Comparison of ENCODE assay signal across 8 cellular contexts in genomic region chr13:48236528-48237353, GRCh38. TPM values are rescaled to one million over a fixed set of nuclear protein-coding genes. Genes with fewer than 3 reads are reported as not detected.
DNase-seq lines count a peak whose midpoint lies in the region; ATAC-seq and TF ChIP-seq lines count a peak whose summit lies in the region.

No MANE protein-coding gene starts in this region.

- DNase-seq in CD4-positive, CD25-positive, alpha-beta regulatory T cell = no peak
- no peak for DNase-seq in epithelial cell of proximal tubule (ENCODE audit: low read depth)
- no peak for DNase-seq in neural progenitor cell (ENCODE audit: low spot score)
- no peak for DNase-seq in amniotic stem cell (lab: John Stamatoyannopoulos, UW)
- DNase-seq in cortex of kidney (lab: John Stamatoyannopoulos, UW) = no peak
- DNase-seq in activated CD4-positive, alpha-beta memory T cell treated with anti-CD3 and anti-CD28 coated beads for 36 hours = no peak
- no peak for DNase-seq in WERI-Rb-1

- H3K4me1 ChIP-seq in CD4-positive, CD25-positive, alpha-beta regulatory T cell (ENCODE audit: control insufficient read depth, insufficient read depth, low read length, poor library complexity, severe bottlenecking) = peaks cover 78% of the 10 kb centered on the region
- H3K4me1 ChIP-seq in OCI-LY1 (ENCODE audit: insufficient read depth, low read length, severe bottlenecking) (peaks cover 50% of the 10 kb centered on the region), neural progenitor cell (peaks cover 35% of the 10 kb centered on the region)

- H2AFZ ChIP-seq in OCI-LY1 (ENCODE audit: low read length) (no peak overlapping the region), neural progenitor cell (replicated peaks) (no peak overlapping the region)

- H3K4me2 ChIP-seq in OCI-LY1 (ENCODE audit: low read length) = peak overlapping the region; percentile 99
- peak overlapping the region; percentile 87 for H3K4me2 ChIP-seq in neural progenitor cell

- peaks cover 30% of the 10 kb centered on the region for H3K36me3 ChIP-seq in CD4-positive, CD25-positive, alpha-beta regulatory T cell (ENCODE audit: control insufficient read depth, insufficient read depth, low read length)
- H3K36me3 ChIP-seq in OCI-LY1 (ENCODE audit: insufficient read depth, low read length) (peaks cover 7% of the 10 kb centered on the region; the same call in 1 of the 2 replicates), neural progenitor cell (no peaks in the 10 kb centered on the region), WERI-Rb-1 (no peaks in the 10 kb centered on the region)

- no peaks in the 10 kb centered on the region for H3K9me3 ChIP-seq in CD4-positive, CD25-positive, alpha-beta regulatory T cell (ENCODE audit: control insufficient read depth in 2 of 2, low read length in 2 of 2)
- H3K9me3 ChIP-seq in OCI-LY1 (ENCODE audit: low read length) (no peaks in the 10 kb centered on the region), neural progenitor cell (ENCODE audit: low read depth) (no peaks in the 10 kb centered on the region), WERI-Rb-1 (ENCODE audit: severe bottlenecking) (no peaks in the 10 kb centered on the region)

- peaks cover 35% of the 10 kb centered on the region for H3K36me3 Mint-ChIP-seq in CD4-positive, CD25-positive, alpha-beta regulatory T cell
- peaks cover 2% of the 10 kb centered on the region for H3K36me3 Mint-ChIP-seq in neural progenitor cell
- peaks cover 2% of the 10 kb centered on the region for H3K36me3 Mint-ChIP-seq in activated CD4-positive, alpha-beta memory T cell treated with anti-CD3 and anti-CD28 coated beads for 36 hours

- no peaks in the 10 kb centered on the region for H4K20me1 ChIP-seq in OCI-LY1 (ENCODE audit: insufficient read depth, low read length)
- peaks cover 27% of the 10 kb centered on the region for H4K20me1 ChIP-seq in neural progenitor cell (ENCODE audit: low read depth)

- peak overlapping the region; percentile 99 for H3K4me3 ChIP-seq in CD4-positive, CD25-positive, alpha-beta regulatory T cell (ENCODE audit: low read depth, low read length)
- peak overlapping the region; percentile 16 for H3K4me3 ChIP-seq in OCI-LY1 (ENCODE audit: low read depth, low read length, poor library complexity, severe bottlenecking)
- peak overlapping the region; percentile 94 for H3K4me3 ChIP-seq in epithelial cell of proximal tubule (ENCODE audit: low read depth, low read length)
- H3K4me3 ChIP-seq in neural progenitor cell = peak overlapping the region; percentile 100
- no peak overlapping the region for H3K4me3 ChIP-seq in WERI-Rb-1 (ENCODE audit: low read depth, low read length)

- H3K4me3 Mint-ChIP-seq in CD4-positive, CD25-positive, alpha-beta regulatory T cell = peak overlapping the region; percentile 92 to 100 (median 98)
- H3K4me3 Mint-ChIP-seq in neural progenitor cell = peak overlapping the region; percentile 14
- H3K4me3 Mint-ChIP-seq in activated CD4-positive, alpha-beta memory T cell treated with anti-CD3 and anti-CD28 coated beads for 36 hours = no peak overlapping the region

- peaks cover 51% of the 10 kb centered on the region for H3K79me2 ChIP-seq in OCI-LY1 (ENCODE audit: insufficient read depth, low read length)
- peaks cover 85% of the 10 kb centered on the region for H3K79me2 ChIP-seq in neural progenitor cell (ENCODE audit: low read depth)

- ATAC-seq in CD4-positive, CD25-positive, alpha-beta regulatory T cell (ENCODE audit: low read depth in 2 of 2) = no peak

- H3K27ac ChIP-seq in CD4-positive, CD25-positive, alpha-beta regulatory T cell (ENCODE audit: insufficient read depth, low read length, poor library complexity, severe bottlenecking) = peak overlapping the region; percentile 92
- H3K27ac ChIP-seq in OCI-LY1 (ENCODE audit: low read depth, low read length, poor library complexity, severe bottlenecking) (peak overlapping the region; percentile 67), neural progenitor cell (no peak overlapping the region), WERI-Rb-1 (no peak overlapping the region)

- peaks cover 24 to 74% (median 63%) of the 10 kb centered on the region in 4 donors for H3K4me1 Mint-ChIP-seq in CD4-positive, CD25-positive, alpha-beta regulatory T cell
- peaks cover 32% of the 10 kb centered on the region for H3K4me1 Mint-ChIP-seq in neural progenitor cell
- H3K4me1 Mint-ChIP-seq in activated CD4-positive, alpha-beta memory T cell treated with anti-CD3 and anti-CD28 coated beads for 36 hours (ENCODE audit: low read depth) = peaks cover 65% of the 10 kb centered on the region

- H3K9me2 ChIP-seq in OCI-LY1 (ENCODE audit: low read depth, low read length) = no peaks in the 10 kb centered on the region

- intact Hi-C loops in activated CD4-positive, alpha-beta memory T cell treated with anti-CD3 and anti-CD28 coated beads for 36 hours (cut with micrococcal nuclease) = loop anchor here (5.0 to 10.0 kb wide), 3 partner anchors 166 to 418 kb away; partner anchors contain the start of gene CYSLTR2

- no peak for TF ChIP-seq CTCF in OCI-LY1 (IDR thresholded peaks at IDR 0.05; ENCODE audit: low read length)
- TF ChIP-seq CTCF in epithelial cell of proximal tubule (conservative IDR thresholded peaks at IDR 0.05; ENCODE audit: low read depth, low read length) = no peak
- no peak for TF ChIP-seq CTCF in neural progenitor cell (IDR thresholded peaks at IDR 0.05)
- TF ChIP-seq CTCF in WERI-Rb-1 (IDR thresholded peaks at IDR 0.05; ENCODE audit: low read depth, low read length) = no peak

- CTCF ChIA-PET in activated CD4-positive, alpha-beta memory T cell treated with anti-CD3 and anti-CD28 coated beads for 36 hours (lab: Charles Lee) = interaction anchor here (1.8 kb wide), 1 partner anchor 110 kb away, joined by 8 read pairs; no protein-coding TSS in a partner anchor

- no peaks in the 10 kb centered on the region for H3K27me3 ChIP-seq in CD4-positive, CD25-positive, alpha-beta regulatory T cell (ENCODE audit: control insufficient read depth, insufficient read depth, low read length)
- no peaks in the 10 kb centered on the region for H3K27me3 ChIP-seq in OCI-LY1 (ENCODE audit: insufficient read depth, low read length)
- H3K27me3 ChIP-seq in neural progenitor cell = peaks cover 8% of the 10 kb centered on the region
- no peaks in the 10 kb centered on the region for H3K27me3 ChIP-seq in WERI-Rb-1 (ENCODE audit: insufficient read depth, low read depth, severe bottlenecking)

- peak overlapping the region; percentile 84 to 99 (median 92) for H3K27ac Mint-ChIP-seq in CD4-positive, CD25-positive, alpha-beta regulatory T cell
- no peak overlapping the region for H3K27ac Mint-ChIP-seq in neural progenitor cell
- no peak overlapping the region for H3K27ac Mint-ChIP-seq in activated CD4-positive, alpha-beta memory T cell treated with anti-CD3 and anti-CD28 coated beads for 36 hours

- H3K27me3 Mint-ChIP-seq in CD4-positive, CD25-positive, alpha-beta regulatory T cell = no peaks in the 10 kb centered on the region
- no peaks in the 10 kb centered on the region for H3K27me3 Mint-ChIP-seq in neural progenitor cell (ENCODE audit: insufficient read depth, low read depth)
- no peaks in the 10 kb centered on the region for H3K27me3 Mint-ChIP-seq in activated CD4-positive, alpha-beta memory T cell treated with anti-CD3 and anti-CD28 coated beads for 36 hours

- H3K9me3 Mint-ChIP-seq in CD4-positive, CD25-positive, alpha-beta regulatory T cell = no peaks in the 10 kb centered on the region
- H3K9me3 Mint-ChIP-seq in neural progenitor cell = no peaks in the 10 kb centered on the region
- H3K9me3 Mint-ChIP-seq in activated CD4-positive, alpha-beta memory T cell treated with anti-CD3 and anti-CD28 coated beads for 36 hours = no peaks in the 10 kb centered on the region

- H3F3A ChIP-seq in OCI-LY1 (ENCODE audit: insufficient read depth, low read length) (no peaks in the 10 kb centered on the region), neural progenitor cell (ENCODE audit: low read depth) (peaks cover 11% of the 10 kb centered on the region)

- H3K9ac ChIP-seq in OCI-LY1 (ENCODE audit: low read length) (no peak overlapping the region; the same call in 1 of the 2 replicates), neural progenitor cell (no peak overlapping the region)

- POLR2A ChIA-PET in activated CD4-positive, alpha-beta memory T cell treated with anti-CD3 and anti-CD28 coated beads for 36 hours (lab: Charles Lee) = interaction anchor here (0.9 to 3.1 kb wide), 2 partner anchors 16 to 110 kb away, joined by 3 to 21 read pairs; no protein-coding TSS in a partner anchor

RNA-seq across cellular contexts. Expression of gene ITM2B, which starts 3.7 kb away (rescaled TPM):
- 324 TPM for total RNA-seq in CD4-positive, CD25-positive, alpha-beta regulatory T cell
- polyA plus RNA-seq in CD4-positive, CD25-positive, alpha-beta regulatory T cell = 1,000 to 10,000 TPM; 1,031 to 1,148 (median 1,078) TPM
- total RNA-seq in epithelial cell of proximal tubule (177 and 403 TPM in 2 replicates), neural progenitor cell (ENCODE audit: low replicate concordance) (97.3 and 172 TPM in 2 replicates)
- total RNA-seq in activated CD4-positive, alpha-beta memory T cell treated with anti-CD3 and anti-CD28 coated beads for 36 hours = 10 to 100 TPM; 87.6 to 92.6 TPM

Comparison
In these comparisons a context has a peak if more than half of its experiments do, and no peak if none do; other contexts are left out.
1. H3K27ac ChIP-seq: peak in CD4-positive, CD25-positive, alpha-beta regulatory T cell (single experiment) and OCI-LY1 (single experiment); none in neural progenitor cell (single experiment) and WERI-Rb-1 (single experiment).
2. H3K27ac Mint-ChIP-seq: peak in CD4-positive, CD25-positive, alpha-beta regulatory T cell (3 of 3); none in neural progenitor cell (single experiment) and activated CD4-positive, alpha-beta memory T cell treated with anti-CD3 and anti-CD28 coated beads for 36 hours (single experiment).